Comparison of ENCODE assay signal across 22 cellular contexts in the genomic region with DNA sequence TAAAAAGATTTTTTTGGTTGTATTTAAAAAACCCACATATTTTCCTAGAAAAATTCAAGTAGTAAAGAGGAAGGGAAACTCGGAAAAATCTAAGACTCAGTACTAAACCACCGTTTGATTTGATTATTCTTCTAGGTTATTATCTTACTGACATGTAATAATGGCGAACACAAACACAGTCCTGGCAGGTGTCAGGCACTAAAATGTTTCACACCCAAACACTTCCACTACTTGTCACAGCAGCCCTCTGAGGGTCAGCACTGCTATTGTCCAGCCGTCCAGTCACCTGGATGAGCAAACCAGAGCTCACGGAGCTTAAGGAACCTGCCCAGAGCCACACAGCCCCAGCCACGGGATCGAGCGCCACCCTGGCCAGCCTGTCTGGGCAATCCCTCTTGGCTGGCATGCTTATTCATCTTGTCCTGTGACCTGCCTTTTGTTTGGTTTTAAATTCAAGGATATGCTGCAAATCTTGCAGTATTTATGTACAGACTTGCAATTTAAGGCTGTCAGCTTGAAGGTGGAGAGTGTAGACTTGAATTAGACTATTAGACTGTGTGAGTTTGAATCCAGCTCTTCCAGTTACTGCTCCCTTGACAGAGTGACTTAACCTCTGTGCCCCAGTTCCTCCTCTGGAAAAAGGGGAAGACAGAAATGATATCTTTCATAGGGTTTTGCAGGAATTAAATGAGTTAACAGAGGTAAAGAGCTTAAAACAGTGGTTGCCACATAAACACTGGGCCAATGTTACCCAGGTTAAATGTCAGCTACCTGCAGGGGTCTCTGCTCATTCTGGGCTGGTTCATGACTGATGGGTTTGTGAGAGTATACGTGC.
DNase-seq lines count a peak whose midpoint lies in the region; ATAC-seq and TF ChIP-seq lines count a peak whose summit lies in the region.
"Had no signal": no experiment of that assay in that cellular context is flagged by ENCODE, and none has a peak within 500 bp of the region (broad histone marks: within the 10 kb centered on the region; RNA-seq: fewer than 3 reads in every experiment).

No MANE protein-coding gene starts in this region.

- DNase-seq in H9 = no peak
- DNase-seq in MV-4-11 (lab: John Stamatoyannopoulos, UW) = peak; percentile 17
- DNase-seq in chondrocyte (ENCODE audit: low spot score) = no peak
- DNase-seq in naive thymus-derived CD8-positive, alpha-beta T cell = no peak
- DNase-seq in anterior cingulate cortex (lab: John Stamatoyannopoulos, UW) = no peak
- DNase-seq in NCI-H2107 treated with DMSO at 0.1 percent for 48 hours (lab: John Stamatoyannopoulos, UW; ENCODE audit: unreplicated experiment) = no peak
- no peak for DNase-seq in DMS 273 treated with DMSO at 0.1 percent for 48 hours (lab: John Stamatoyannopoulos, UW)
- DNase-seq: activated CD4-positive, alpha-beta memory T cell treated with anti-CD3 and anti-CD28 coated beads, Interleukin-2, amount 10 ng/mL, durations not matched to agents 7 days and 5 days; activated effector memory CD4-positive, alpha-beta T cell treated with Interleukin-2 at 50 U/mL for 16 hours; activated naive CD8-positive, alpha-beta T cell treated with anti-CD3 and anti-CD28 coated beads, Interleukin-2, amount 50 U/mL, for 24 hours; foreskin keratinocyte; HFFc6; lower lobe of right lung; NCI-H510A treated with DMSO at 0.1 percent for 48 hours; occipital lobe; spleen; stimulated activated CD4-positive, alpha-beta T cell treated with anti-CD3 and anti-CD28 coated beads, Interleukin-4, amount 100 ng/mL, for 1 hour; stimulated activated naive CD4-positive, alpha-beta T cell; T1000 had no signal

- H3K4me1 Mint-ChIP-seq in H9 (peaks cover 63 to 68% of the 10 kb centered on the region in 2 experiments), chondrocyte (ENCODE audit: low read depth) (peaks cover 32% of the 10 kb centered on the region)
- H3K4me1 Mint-ChIP-seq in naive thymus-derived CD8-positive, alpha-beta T cell = peaks cover 32 to 82% (median 70%) of the 10 kb centered on the region in 4 donors

- H3K14ac ChIP-seq in H9 (ENCODE audit: insufficient read depth, low read length) = no peak overlapping the region

- no peak overlapping the region for H3K9ac ChIP-seq in H9 (ENCODE audit: extremely low read depth, insufficient read length, low read length)

- H3K27me3 Mint-ChIP-seq in H9 (ENCODE audit: low read depth) (no peaks in the 10 kb centered on the region), chondrocyte (ENCODE audit: low read depth) (no peaks in the 10 kb centered on the region)
- no peaks in the 10 kb centered on the region for H3K27me3 Mint-ChIP-seq in naive thymus-derived CD8-positive, alpha-beta T cell
- H3K27me3 Mint-ChIP-seq: activated CD4-positive, alpha-beta memory T cell treated with anti-CD3 and anti-CD28 coated beads, Interleukin-2, amount 10 ng/mL, durations not matched to agents 7 days and 5 days; activated naive CD8-positive, alpha-beta T cell treated with anti-CD3 and anti-CD28 coated beads, Interleukin-2, amount 50 U/mL, for 24 hours had no signal

- POLR2A ChIA-PET in naive thymus-derived CD8-positive, alpha-beta T cell (lab: Charles Lee) = interaction anchor here (0.6 kb wide), 1 partner anchor 173 kb away, joined by 5 read pairs; no protein-coding TSS in a partner anchor

- WGBS in H9 (ENCODE audit: extremely low coverage, insufficient read length, low lambda C conversion rate) = no CpG with 5 or more reads among the region's 9 CpGs

- no peak for ATAC-seq in naive thymus-derived CD8-positive, alpha-beta T cell
- ATAC-seq in GM21526 (IDR thresholded peaks at IDR 0.05; ENCODE audit: low FRiP score, unreplicated experiment) = no peak
- ATAC-seq: activated CD4-positive, CD25-positive, alpha-beta regulatory T cell treated with anti-CD3 and anti-CD28 coated beads, Interleukin-2, amount 50 U/mL, for 24 hours; activated naive CD8-positive, alpha-beta T cell treated with anti-CD3 and anti-CD28 coated beads, Interleukin-2, amount 50 U/mL, for 24 hours; foreskin keratinocyte had no signal

- H3K27ac Mint-ChIP-seq in H9 = peak overlapping the region in 1 of 3 experiments; percentile 62; a peak in 4 of 7 replicates
- H3K27ac Mint-ChIP-seq in chondrocyte (ENCODE audit: unreplicated experiment) = peak overlapping the region; percentile 65
- H3K27ac Mint-ChIP-seq in naive thymus-derived CD8-positive, alpha-beta T cell = peak overlapping the region in 6 of 10 donors; percentile 2 to 80 (median 73)
- H3K27ac Mint-ChIP-seq: activated CD4-positive, alpha-beta memory T cell treated with anti-CD3 and anti-CD28 coated beads, Interleukin-2, amount 10 ng/mL, durations not matched to agents 7 days and 5 days; activated naive CD8-positive, alpha-beta T cell treated with anti-CD3 and anti-CD28 coated beads, Interleukin-2, amount 50 U/mL, for 24 hours; HFFc6 had no signal

- no peak overlapping the region for H2BK12ac ChIP-seq in H9 (ENCODE audit: insufficient read length, low read depth, low read length)

- no peak overlapping the region for H3K18ac ChIP-seq in H9 (ENCODE audit: insufficient read length, low read depth, low read length)

- H3K23me2 ChIP-seq in H9 (ENCODE audit: insufficient read length, low read depth, low read length, poor library complexity, severe bottlenecking) = no peaks in the 10 kb centered on the region

- H3K27me3 ChIP-seq in H9 (ENCODE audit: insufficient read depth, low read length) = no peaks in the 10 kb centered on the region
- H3K27me3 ChIP-seq: foreskin keratinocyte, hepatocyte, spleen had no signal

- H2AK5ac ChIP-seq in H9 (ENCODE audit: insufficient read length, low read length) = no peak overlapping the region

- TF ChIP-seq CTCF in H9 (conservative IDR thresholded peaks at IDR 0.05) = 0 out of 3 replicates have a peak, but pooled peaks have one; percentile 12
- no peak for TF ChIP-seq CTCF in chondrocyte (IDR thresholded peaks at IDR 0.05)

- H3K9me3 ChIP-seq in H9 (ENCODE audit: control insufficient read depth, low read depth, low read length) = no peaks in the 10 kb centered on the region

- peaks cover 5% of the 10 kb centered on the region for H3K79me1 ChIP-seq in H9 (ENCODE audit: insufficient read depth, low read depth, low read length, poor library complexity, severe bottlenecking)

- no peak overlapping the region for H3K4me2 ChIP-seq in H9 (ENCODE audit: insufficient read depth, insufficient read length, low read length)
- H3K4me2 ChIP-seq: hepatocyte had no signal

- H3K27ac ChIP-seq in H9 (ENCODE audit: insufficient read length, low read depth, low read length) = no peak overlapping the region
- H3K27ac ChIP-seq: foreskin keratinocyte, hepatocyte, lower lobe of right lung, spleen had no signal

- no peak overlapping the region for H4K5ac ChIP-seq in H9 (ENCODE audit: insufficient read length, low read depth, low read length)

- H2BK15ac ChIP-seq in H9 (ENCODE audit: low read depth, low read length) = no peak overlapping the region

- no peak overlapping the region for H3K4ac ChIP-seq in H9 (ENCODE audit: low read depth, low read length)

- H4K20me1 ChIP-seq in H9 (ENCODE audit: control insufficient read depth, insufficient read depth, insufficient read length) = no peaks in the 10 kb centered on the region

- no peak overlapping the region for H3K56ac ChIP-seq in H9 (ENCODE audit: insufficient read length, low read depth, low read length)

- H3K23ac ChIP-seq in H9 (ENCODE audit: insufficient read length, low read depth, low read length) = no peak overlapping the region

- H3K9me3 Mint-ChIP-seq in H9 (no peaks in the 10 kb centered on the region), chondrocyte (ENCODE audit: low read depth) (no peaks in the 10 kb centered on the region)
- peaks cover 0 to 14% (median 3%) of the 10 kb centered on the region in 9 donors for H3K9me3 Mint-ChIP-seq in naive thymus-derived CD8-positive, alpha-beta T cell
- H3K9me3 Mint-ChIP-seq: HFFc6 had no signal

- H3K4me3 Mint-ChIP-seq in H9 (no peak overlapping the region), chondrocyte (ENCODE audit: unreplicated experiment) (no peak overlapping the region)
- no peak overlapping the region for H3K4me3 Mint-ChIP-seq in naive thymus-derived CD8-positive, alpha-beta T cell
- H3K4me3 Mint-ChIP-seq: activated CD4-positive, alpha-beta memory T cell treated with anti-CD3 and anti-CD28 coated beads, Interleukin-2, amount 10 ng/mL, durations not matched to agents 7 days and 5 days; activated naive CD8-positive, alpha-beta T cell treated with anti-CD3 and anti-CD28 coated beads, Interleukin-2, amount 50 U/mL, for 24 hours; HFFc6 had no signal

- H3K4me1 ChIP-seq in H9 (ENCODE audit: insufficient read depth, low read length) = no peaks in the 10 kb centered on the region
- H3K4me1 ChIP-seq: foreskin keratinocyte had no signal

- H2BK5ac ChIP-seq in H9 (ENCODE audit: insufficient read length, low read length) = no peak overlapping the region

- no peak overlapping the region for H2BK20ac ChIP-seq in H9 (ENCODE audit: low read depth, low read length, poor library complexity, severe bottlenecking)

- no peak overlapping the region for H2BK120ac ChIP-seq in H9 (ENCODE audit: low read depth, low read length, poor library complexity, severe bottlenecking)

- H3K79me2 ChIP-seq in H9 (ENCODE audit: insufficient read depth, low read length) = peaks cover 25% of the 10 kb centered on the region; the same call in 1 of the 2 replicates

- H3K36me3 Mint-ChIP-seq in H9 (ENCODE audit: insufficient read depth in 1 of 3, low read depth in 3 of 3) = peaks cover 4 to 14% (median 6%) of the 10 kb centered on the region in 3 experiments; a peak in 6 of 7 replicates
- no peaks in the 10 kb centered on the region for H3K36me3 Mint-ChIP-seq in chondrocyte (ENCODE audit: low read depth)
- H3K36me3 Mint-ChIP-seq in naive thymus-derived CD8-positive, alpha-beta T cell = peaks cover 12 to 17% (median 16%) of the 10 kb centered on the region in 3 donors

- H4K8ac ChIP-seq in H9 (replicated peaks; ENCODE audit: insufficient read length, low read depth, low read length) = no peak overlapping the region

- H2AFZ ChIP-seq in H9 (ENCODE audit: low read length) = no peak overlapping the region
- H2AFZ ChIP-seq: hepatocyte had no signal

- H4K91ac ChIP-seq in H9 (ENCODE audit: insufficient read length, low read depth, low read length) = no peak overlapping the region

- no peak overlapping the region for H3T11ph ChIP-seq in H9 (ENCODE audit: low read length)
